ENCODE assay signal across 1 cellular context in the genomic region with DNA sequence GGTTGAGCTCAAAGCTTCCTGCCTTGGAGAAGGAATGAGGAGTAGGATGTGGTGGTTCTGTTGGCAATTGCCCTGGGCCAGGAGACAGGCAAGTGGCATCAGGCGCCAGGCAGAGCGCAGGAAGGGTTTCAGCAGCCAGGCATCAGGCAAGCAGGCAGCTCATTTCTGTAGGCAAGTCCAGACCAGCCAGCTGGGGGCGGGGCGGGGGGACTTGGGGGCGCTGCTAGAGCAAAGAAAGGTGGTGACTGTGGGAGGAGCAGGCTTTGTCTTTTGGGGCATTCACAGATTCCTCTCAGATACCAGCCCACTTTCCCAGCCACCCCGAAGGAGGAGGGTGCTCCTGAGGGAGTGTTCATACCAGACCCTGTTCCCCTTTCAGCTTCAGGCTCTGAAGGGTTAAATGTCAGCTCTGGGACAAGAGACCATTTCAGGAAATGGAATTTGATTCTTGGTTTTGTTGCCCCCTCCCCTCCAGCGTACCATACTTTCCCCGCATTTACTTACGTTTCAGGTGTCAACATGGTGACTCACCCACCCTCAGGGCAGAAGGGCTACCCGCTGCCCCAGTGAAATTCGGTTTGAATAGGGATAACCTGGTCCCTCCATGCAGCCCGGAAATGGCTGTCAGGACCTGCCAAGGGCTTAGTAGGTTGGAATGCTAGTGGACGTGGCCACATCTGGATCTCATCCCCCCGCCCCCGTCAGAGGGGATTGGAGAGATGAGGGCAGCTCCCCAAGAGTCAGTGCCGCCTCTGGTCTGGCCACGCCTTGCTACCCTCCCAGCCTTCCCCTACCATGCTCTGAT.
TF ChIP-seq lines count a peak whose summit lies in the region.

No MANE protein-coding gene starts in this region.

TF ChIP-seq in HepG2, 621 proteins besides CTCF, POLR2A, EP300 and RAD21 (continued from another document and continues in another):
- TF ChIP-seq, protein P1, sequence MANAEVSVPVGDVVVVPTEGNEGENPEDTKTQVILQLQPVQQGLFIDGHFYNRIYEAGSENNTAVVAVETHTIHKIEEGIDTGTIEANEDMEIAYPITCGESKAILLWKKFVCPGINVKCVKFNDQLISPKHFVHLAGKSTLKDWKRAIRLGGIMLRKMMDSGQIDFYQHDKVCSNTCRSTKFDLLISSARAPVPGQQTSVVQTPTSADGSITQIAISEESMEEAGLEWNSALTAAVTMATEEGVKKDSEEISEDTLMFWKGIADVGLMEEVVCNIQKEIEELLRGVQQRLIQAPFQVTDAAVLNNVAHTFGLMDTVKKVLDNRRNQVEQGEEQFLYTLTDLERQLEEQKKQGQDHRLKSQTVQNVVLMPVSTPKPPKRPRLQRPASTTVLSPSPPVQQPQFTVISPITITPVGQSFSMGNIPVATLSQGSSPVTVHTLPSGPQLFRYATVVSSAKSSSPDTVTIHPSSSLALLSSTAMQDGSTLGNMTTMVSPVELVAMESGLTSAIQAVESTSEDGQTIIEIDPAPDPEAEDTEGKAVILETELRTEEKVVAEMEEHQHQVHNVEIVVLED (CRISPR knock-in tag; IDR thresholded peaks at IDR 0.05; ENCODE audit: borderline replicate concordance): no peak
- peak; percentile 58 for TF ChIP-seq TEAD3 (CRISPR knock-in tag; optimal IDR thresholded peaks at IDR 0.05; ENCODE audit: borderline replicate concordance)
- TF ChIP-seq ZNF614 (CRISPR knock-in tag; IDR thresholded peaks at IDR 0.05; ENCODE audit: borderline replicate concordance): no peak
- no peak for TF ChIP-seq SMAD9 (CRISPR knock-in tag; IDR thresholded peaks at IDR 0.05)
- TF ChIP-seq, protein P2, sequence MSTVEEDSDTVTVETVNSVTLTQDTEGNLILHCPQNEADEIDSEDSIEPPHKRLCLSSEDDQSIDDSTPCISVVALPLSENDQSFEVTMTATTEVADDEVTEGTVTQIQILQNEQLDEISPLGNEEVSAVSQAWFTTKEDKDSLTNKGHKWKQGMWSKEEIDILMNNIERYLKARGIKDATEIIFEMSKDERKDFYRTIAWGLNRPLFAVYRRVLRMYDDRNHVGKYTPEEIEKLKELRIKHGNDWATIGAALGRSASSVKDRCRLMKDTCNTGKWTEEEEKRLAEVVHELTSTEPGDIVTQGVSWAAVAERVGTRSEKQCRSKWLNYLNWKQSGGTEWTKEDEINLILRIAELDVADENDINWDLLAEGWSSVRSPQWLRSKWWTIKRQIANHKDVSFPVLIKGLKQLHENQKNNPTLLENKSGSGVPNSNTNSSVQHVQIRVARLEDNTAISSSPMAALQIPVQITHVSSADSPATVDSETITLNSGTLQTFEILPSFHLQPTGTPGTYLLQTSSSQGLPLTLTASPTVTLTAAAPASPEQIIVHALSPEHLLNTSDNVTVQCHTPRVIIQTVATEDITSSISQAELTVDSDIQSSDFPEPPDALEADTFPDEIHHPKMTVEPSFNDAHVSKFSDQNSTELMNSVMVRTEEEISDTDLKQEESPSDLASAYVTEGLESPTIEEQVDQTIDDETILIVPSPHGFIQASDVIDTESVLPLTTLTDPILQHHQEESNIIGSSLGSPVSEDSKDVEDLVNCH (CRISPR knock-in tag; IDR thresholded peaks at IDR 0.05): no peak
- TF ChIP-seq ZNF350 (CRISPR knock-in tag; IDR thresholded peaks at IDR 0.05; ENCODE audit: borderline replicate concordance, low read depth): no peak
- TF ChIP-seq ZFP36L1 (CRISPR knock-in tag; IDR thresholded peaks at IDR 0.05): no peak
- no peak for TF ChIP-seq ARHGAP35 (CRISPR knock-in tag; IDR thresholded peaks at IDR 0.05; ENCODE audit: borderline replicate concordance)
- no peak for TF ChIP-seq POLR2AphosphoS5 (IDR thresholded peaks at IDR 0.05; ENCODE audit: low read depth, low read length)
- TF ChIP-seq, protein P3, sequence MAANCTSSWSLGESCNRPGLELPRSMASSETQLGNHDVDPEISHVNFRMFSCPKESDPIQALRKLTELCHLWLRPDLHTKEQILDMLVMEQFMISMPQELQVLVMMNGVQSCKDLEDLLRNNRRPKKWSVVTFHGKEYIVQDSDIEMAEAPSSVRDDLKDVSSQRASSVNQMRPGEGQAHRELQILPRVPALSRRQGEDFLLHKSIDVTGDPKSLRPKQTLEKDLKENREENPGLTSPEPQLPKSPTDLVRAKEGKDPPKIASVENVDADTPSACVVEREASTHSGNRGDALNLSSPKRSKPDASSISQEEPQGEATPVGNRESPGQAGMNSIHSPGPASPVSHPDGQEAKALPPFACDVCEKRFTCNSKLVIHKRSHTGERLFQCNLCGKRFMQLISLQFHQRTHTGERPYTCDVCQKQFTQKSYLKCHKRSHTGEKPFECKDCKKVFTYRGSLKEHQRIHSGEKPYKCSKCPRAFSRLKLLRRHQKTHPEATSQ (CRISPR knock-in tag; IDR thresholded peaks at IDR 0.05; ENCODE audit: borderline replicate concordance): 0 out of 2 replicates have a peak, but pooled peaks have one; percentile 49
- TF ChIP-seq ZNF17 (CRISPR knock-in tag; IDR thresholded peaks at IDR 0.05): no peak
- TF ChIP-seq KLF16 (CRISPR knock-in tag; IDR thresholded peaks at IDR 0.05): no peak
- no peak for TF ChIP-seq ZNF558 (CRISPR knock-in tag; IDR thresholded peaks at IDR 0.05; ENCODE audit: borderline replicate concordance)
- TF ChIP-seq RCOR2 (CRISPR knock-in tag; IDR thresholded peaks at IDR 0.05): no peak
- no peak for TF ChIP-seq ZNF331 (CRISPR knock-in tag; IDR thresholded peaks at IDR 0.05)
- TF ChIP-seq, protein P4, sequence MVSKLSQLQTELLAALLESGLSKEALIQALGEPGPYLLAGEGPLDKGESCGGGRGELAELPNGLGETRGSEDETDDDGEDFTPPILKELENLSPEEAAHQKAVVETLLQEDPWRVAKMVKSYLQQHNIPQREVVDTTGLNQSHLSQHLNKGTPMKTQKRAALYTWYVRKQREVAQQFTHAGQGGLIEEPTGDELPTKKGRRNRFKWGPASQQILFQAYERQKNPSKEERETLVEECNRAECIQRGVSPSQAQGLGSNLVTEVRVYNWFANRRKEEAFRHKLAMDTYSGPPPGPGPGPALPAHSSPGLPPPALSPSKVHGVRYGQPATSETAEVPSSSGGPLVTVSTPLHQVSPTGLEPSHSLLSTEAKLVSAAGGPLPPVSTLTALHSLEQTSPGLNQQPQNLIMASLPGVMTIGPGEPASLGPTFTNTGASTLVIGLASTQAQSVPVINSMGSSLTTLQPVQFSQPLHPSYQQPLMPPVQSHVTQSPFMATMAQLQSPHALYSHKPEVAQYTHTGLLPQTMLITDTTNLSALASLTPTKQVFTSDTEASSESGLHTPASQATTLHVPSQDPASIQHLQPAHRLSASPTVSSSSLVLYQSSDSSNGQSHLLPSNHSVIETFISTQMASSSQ (IDR thresholded peaks at IDR 0.05; ENCODE audit: low read depth): no peak
- TF ChIP-seq, protein P4 (CRISPR knock-in tag; IDR thresholded peaks at IDR 0.05; ENCODE audit: borderline replicate concordance): no peak
- no peak for TF ChIP-seq FOXA1 (IDR thresholded peaks at IDR 0.05)
- TF ChIP-seq FOXA1 (CRISPR knock-in tag; IDR thresholded peaks at IDR 0.05): peak; percentile 69
- TF ChIP-seq ZIK1 (CRISPR knock-in tag; IDR thresholded peaks at IDR 0.05; ENCODE audit: borderline replicate concordance, low read depth): no peak
- TF ChIP-seq, protein P5, sequence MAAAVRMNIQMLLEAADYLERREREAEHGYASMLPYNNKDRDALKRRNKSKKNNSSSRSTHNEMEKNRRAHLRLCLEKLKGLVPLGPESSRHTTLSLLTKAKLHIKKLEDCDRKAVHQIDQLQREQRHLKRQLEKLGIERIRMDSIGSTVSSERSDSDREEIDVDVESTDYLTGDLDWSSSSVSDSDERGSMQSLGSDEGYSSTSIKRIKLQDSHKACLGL (CRISPR knock-in tag; IDR thresholded peaks at IDR 0.05): no peak
- peak; percentile 94 for TF ChIP-seq ZNF652 (CRISPR knock-in tag; IDR thresholded peaks at IDR 0.05; ENCODE audit: borderline replicate concordance, low read depth)
- TF ChIP-seq LCORL (IDR thresholded peaks at IDR 0.05): 0 out of 2 replicates have a peak, but pooled peaks have one; percentile 7
- peak; percentile 53; the same call in 1 of the 2 replicates for TF ChIP-seq LCORL (CRISPR knock-in tag; IDR thresholded peaks at IDR 0.05)
- TF ChIP-seq, protein P6, sequence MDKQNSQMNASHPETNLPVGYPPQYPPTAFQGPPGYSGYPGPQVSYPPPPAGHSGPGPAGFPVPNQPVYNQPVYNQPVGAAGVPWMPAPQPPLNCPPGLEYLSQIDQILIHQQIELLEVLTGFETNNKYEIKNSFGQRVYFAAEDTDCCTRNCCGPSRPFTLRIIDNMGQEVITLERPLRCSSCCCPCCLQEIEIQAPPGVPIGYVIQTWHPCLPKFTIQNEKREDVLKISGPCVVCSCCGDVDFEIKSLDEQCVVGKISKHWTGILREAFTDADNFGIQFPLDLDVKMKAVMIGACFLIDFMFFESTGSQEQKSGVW (CRISPR knock-in tag; IDR thresholded peaks at IDR 0.05; ENCODE audit: borderline replicate concordance): no peak
- TF ChIP-seq, protein P7, sequence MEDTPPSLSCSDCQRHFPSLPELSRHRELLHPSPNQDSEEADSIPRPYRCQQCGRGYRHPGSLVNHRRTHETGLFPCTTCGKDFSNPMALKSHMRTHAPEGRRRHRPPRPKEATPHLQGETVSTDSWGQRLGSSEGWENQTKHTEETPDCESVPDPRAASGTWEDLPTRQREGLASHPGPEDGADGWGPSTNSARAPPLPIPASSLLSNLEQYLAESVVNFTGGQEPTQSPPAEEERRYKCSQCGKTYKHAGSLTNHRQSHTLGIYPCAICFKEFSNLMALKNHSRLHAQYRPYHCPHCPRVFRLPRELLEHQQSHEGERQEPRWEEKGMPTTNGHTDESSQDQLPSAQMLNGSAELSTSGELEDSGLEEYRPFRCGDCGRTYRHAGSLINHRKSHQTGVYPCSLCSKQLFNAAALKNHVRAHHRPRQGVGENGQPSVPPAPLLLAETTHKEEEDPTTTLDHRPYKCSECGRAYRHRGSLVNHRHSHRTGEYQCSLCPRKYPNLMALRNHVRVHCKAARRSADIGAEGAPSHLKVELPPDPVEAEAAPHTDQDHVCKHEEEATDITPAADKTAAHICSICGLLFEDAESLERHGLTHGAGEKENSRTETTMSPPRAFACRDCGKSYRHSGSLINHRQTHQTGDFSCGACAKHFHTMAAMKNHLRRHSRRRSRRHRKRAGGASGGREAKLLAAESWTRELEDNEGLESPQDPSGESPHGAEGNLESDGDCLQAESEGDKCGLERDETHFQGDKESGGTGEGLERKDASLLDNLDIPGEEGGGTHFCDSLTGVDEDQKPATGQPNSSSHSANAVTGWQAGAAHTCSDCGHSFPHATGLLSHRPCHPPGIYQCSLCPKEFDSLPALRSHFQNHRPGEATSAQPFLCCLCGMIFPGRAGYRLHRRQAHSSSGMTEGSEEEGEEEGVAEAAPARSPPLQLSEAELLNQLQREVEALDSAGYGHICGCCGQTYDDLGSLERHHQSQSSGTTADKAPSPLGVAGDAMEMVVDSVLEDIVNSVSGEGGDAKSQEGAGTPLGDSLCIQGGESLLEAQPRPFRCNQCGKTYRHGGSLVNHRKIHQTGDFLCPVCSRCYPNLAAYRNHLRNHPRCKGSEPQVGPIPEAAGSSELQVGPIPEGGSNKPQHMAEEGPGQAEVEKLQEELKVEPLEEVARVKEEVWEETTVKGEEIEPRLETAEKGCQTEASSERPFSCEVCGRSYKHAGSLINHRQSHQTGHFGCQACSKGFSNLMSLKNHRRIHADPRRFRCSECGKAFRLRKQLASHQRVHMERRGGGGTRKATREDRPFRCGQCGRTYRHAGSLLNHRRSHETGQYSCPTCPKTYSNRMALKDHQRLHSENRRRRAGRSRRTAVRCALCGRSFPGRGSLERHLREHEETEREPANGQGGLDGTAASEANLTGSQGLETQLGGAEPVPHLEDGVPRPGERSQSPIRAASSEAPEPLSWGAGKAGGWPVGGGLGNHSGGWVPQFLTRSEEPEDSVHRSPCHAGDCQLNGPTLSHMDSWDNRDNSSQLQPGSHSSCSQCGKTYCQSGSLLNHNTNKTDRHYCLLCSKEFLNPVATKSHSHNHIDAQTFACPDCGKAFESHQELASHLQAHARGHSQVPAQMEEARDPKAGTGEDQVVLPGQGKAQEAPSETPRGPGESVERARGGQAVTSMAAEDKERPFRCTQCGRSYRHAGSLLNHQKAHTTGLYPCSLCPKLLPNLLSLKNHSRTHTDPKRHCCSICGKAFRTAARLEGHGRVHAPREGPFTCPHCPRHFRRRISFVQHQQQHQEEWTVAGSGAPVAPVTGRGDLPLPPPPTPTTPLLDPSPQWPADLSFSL (CRISPR knock-in tag; IDR thresholded peaks at IDR 0.05): no peak
- TF ChIP-seq FOSL2 (CRISPR knock-in tag; IDR thresholded peaks at IDR 0.05): peak; percentile 93
- TF ChIP-seq ZNF564 (CRISPR knock-in tag; IDR thresholded peaks at IDR 0.05): no peak
- no peak for TF ChIP-seq PAX8 (CRISPR knock-in tag; IDR thresholded peaks at IDR 0.05; ENCODE audit: borderline replicate concordance)
- TF ChIP-seq, protein P8, sequence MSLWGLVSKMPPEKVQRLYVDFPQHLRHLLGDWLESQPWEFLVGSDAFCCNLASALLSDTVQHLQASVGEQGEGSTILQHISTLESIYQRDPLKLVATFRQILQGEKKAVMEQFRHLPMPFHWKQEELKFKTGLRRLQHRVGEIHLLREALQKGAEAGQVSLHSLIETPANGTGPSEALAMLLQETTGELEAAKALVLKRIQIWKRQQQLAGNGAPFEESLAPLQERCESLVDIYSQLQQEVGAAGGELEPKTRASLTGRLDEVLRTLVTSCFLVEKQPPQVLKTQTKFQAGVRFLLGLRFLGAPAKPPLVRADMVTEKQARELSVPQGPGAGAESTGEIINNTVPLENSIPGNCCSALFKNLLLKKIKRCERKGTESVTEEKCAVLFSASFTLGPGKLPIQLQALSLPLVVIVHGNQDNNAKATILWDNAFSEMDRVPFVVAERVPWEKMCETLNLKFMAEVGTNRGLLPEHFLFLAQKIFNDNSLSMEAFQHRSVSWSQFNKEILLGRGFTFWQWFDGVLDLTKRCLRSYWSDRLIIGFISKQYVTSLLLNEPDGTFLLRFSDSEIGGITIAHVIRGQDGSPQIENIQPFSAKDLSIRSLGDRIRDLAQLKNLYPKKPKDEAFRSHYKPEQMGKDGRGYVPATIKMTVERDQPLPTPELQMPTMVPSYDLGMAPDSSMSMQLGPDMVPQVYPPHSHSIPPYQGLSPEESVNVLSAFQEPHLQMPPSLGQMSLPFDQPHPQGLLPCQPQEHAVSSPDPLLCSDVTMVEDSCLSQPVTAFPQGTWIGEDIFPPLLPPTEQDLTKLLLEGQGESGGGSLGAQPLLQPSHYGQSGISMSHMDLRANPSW (CRISPR knock-in tag; IDR thresholded peaks at IDR 0.05; ENCODE audit: borderline replicate concordance): no peak
- TF ChIP-seq ZSCAN29 (CRISPR knock-in tag; conservative IDR thresholded peaks at IDR 0.05): no peak
- TF ChIP-seq SALL1 (CRISPR knock-in tag; IDR thresholded peaks at IDR 0.05): no peak
- no peak for TF ChIP-seq NR2F2 (IDR thresholded peaks at IDR 0.05; ENCODE audit: borderline replicate concordance, low read depth)
- no peak for TF ChIP-seq YEATS4 (CRISPR knock-in tag; IDR thresholded peaks at IDR 0.05; ENCODE audit: borderline replicate concordance)
- no peak for TF ChIP-seq ARNT2 (CRISPR knock-in tag; IDR thresholded peaks at IDR 0.05; ENCODE audit: low read depth)
- no peak for TF ChIP-seq HMGA1 (CRISPR knock-in tag; conservative IDR thresholded peaks at IDR 0.05)
- no peak for TF ChIP-seq SATB2 (CRISPR knock-in tag; IDR thresholded peaks at IDR 0.05)
- TF ChIP-seq POGZ (CRISPR knock-in tag; IDR thresholded peaks at IDR 0.05): no peak
